26 cellular contexts compared by ENCODE assay signal in the genomic region with DNA sequence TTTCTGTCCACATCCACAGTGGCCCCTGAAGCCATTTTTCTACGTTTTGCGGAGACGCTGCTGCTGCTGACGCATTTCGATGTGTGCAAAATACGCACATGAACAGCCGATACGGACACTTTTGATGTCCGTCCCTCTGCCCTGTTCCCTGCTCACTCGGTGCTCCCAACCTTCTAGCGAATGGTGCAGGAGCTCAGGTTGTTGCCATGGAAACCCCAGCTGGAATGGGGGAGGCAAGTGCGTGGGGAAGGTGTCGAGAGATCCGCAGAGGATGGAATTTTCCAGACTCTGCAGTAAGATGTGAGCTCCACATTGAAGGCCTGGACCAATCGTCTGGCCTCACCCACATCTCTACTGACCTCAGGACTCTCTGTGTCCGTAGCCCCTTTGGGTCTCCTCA.
"Had no signal": no experiment of that assay in that cellular context is flagged by ENCODE, and none has a peak within 500 bp of the region (broad histone marks: within the 10 kb centered on the region; RNA-seq: fewer than 3 reads in every experiment).

No MANE protein-coding gene starts in this region.

- H3K4me2 ChIP-seq: SK-N-SH had no signal

- DNase-seq: activated CD4-positive, alpha-beta memory T cell treated with anti-CD3 and anti-CD28 coated beads, Interleukin-2, amount 10 ng/mL, durations not matched to agents 7 days and 5 days; activated CD4-positive, alpha-beta T cell treated with anti-CD3 and anti-CD28 coated beads, Interleukin-2, amount 50 U/mL, for 1 hour; activated CD4-positive, CD25-positive, alpha-beta regulatory T cell; activated gamma-delta T cell; activated naive CD4-positive, alpha-beta T cell treated with anti-CD3 and anti-CD28 coated beads for 36 hours; activated T-cell treated with anti-CD3 and anti-CD28 coated beads for 4 hours; activated T-cell treated with anti-CD3 and anti-CD28 coated beads, Interleukin-2, amount 50 U/mL, for 48 hours; MG63; MV-4-11; NCI-H1092 treated with DMSO at 0.1 percent for 48 hours; NCI-H1417 treated with DMSO at 0.1 percent for 48 hours; NCI-H1694; NCI-H2029; NCI-H2107; NCI-H526; NK-92 treated with Interleukin-12 subunit alpha and Interleukin-12 subunit beta, amount 100 ng/mL, for 24 hours; OCI-M1; RPMI8226; SJCRH30; SK-N-SH; T-helper 1 cell had no signal

- ATAC-seq: activated T-helper 17 cell treated with anti-CD3 and anti-CD28 coated beads, Interleukin-2, amount 50 U/mL, for 72 hours; Panc1; Right ventricle myocardium inferior had no signal

- H3K36me3 ChIP-seq: MG63, SJCRH30 had no signal

- FAIRE-seq: astrocyte had no signal

- H3K4me1 ChIP-seq: SJCRH30 had no signal

- H3K27ac ChIP-seq: SJCRH30, VCaP had no signal

- H3K4me3 ChIP-seq: MG63, SJCRH30 had no signal

- H3K9me3 ChIP-seq: MG63, SJCRH30, SK-N-SH had no signal

- H3K9ac ChIP-seq: SK-N-SH had no signal

- H3K27me3 ChIP-seq: MG63, SJCRH30 had no signal
